Comparison of ENCODE assay signal across 1 cellular context in the genomic region with DNA sequence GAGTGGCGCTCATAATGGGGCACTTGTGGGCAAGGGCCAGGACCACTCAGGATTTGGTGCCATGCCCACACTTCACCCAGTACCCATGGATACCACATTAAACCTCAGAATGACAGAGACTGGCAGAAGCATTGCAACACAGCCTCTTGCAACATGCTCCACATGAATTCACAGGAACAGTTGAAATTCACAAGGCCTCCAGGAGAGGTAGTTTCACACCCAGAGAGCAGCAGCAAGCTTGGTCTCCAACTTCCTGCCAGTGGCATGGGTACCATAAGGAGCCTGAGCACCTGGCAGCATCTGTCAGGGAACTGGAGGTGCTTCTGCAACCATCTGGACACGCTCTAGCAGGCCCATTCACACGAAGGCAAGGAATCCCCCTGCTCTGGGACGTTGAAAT.
TF ChIP-seq lines count a peak whose summit lies in the region.

No MANE protein-coding gene starts in this region.

TF ChIP-seq in Ishikawa, 13 proteins besides CTCF, POLR2A, EP300 and RAD21 (continued from another document):
- no peak for TF ChIP-seq REST (IDR thresholded peaks at IDR 0.05; ENCODE audit: low read depth)
